Comparison of ENCODE assay signal across 8 cellular contexts in the genomic region with DNA sequence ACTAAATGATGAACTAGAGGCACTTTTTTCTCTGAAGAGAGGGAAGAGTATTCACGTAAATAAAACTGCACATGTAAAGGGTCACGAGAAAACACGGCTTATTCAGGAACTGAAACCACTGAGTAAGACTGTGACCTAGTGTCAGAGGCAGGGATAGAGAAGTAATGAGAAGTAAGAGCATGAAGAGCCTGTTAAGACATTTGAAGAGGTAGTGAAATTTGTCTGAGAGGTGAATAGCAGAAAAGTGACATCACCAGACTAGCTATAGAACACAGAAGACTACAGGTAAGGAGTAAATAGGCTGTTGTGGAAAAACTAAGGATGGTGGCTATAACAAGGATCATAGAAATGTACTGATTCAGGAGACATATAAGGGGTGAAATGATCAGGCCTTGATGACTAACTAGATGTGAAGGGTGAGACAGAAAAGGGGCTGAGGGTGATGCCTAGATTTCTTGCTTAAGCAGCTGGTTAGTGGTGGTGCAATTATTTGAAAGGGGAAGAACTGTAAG.
DNase-seq lines count a peak whose midpoint lies in the region; ATAC-seq and TF ChIP-seq lines count a peak whose summit lies in the region.

No MANE protein-coding gene starts in this region.

- peak overlapping the region; percentile 60 for H3K27ac Mint-ChIP-seq in activated naive CD8-positive, alpha-beta T cell treated with anti-CD3 and anti-CD28 coated beads, Interleukin-2, amount 50 U/mL, for 24 hours
- H3K27ac Mint-ChIP-seq in T-cell, result peak overlapping the region in 1 of 2 donors; percentile 0

- no peak for TF ChIP-seq CTCF in brain microvascular endothelial cell (IDR thresholded peaks at IDR 0.05; ENCODE audit: low read depth, low read length, missing control alignments)

- H3K27me3 ChIP-seq in brain microvascular endothelial cell (replicated peaks), result no peaks in the 10 kb centered on the region

- H3K36me3 Mint-ChIP-seq in activated naive CD8-positive, alpha-beta T cell treated with anti-CD3 and anti-CD28 coated beads, Interleukin-2, amount 50 U/mL, for 24 hours (ENCODE audit: low read depth), result peaks cover 33% of the 10 kb centered on the region
- peaks cover 69% of the 10 kb centered on the region for H3K36me3 Mint-ChIP-seq in T-cell

- peak; percentile 65 for DNase-seq in Ammon's horn (ENCODE audit: low spot score)
- DNase-seq in activated naive CD8-positive, alpha-beta T cell treated with anti-CD3 and anti-CD28 coated beads, Interleukin-2, amount 50 U/mL, for 24 hours, result no peak
- DNase-seq in central memory CD4-positive, alpha-beta T cell, result no peak
- DNase-seq in cerebellar cortex (ENCODE audit: low spot score), result no peak
- DNase-seq in T-cell, result no peak
- no peak for DNase-seq in brain microvascular endothelial cell

- H3K4me1 Mint-ChIP-seq in activated naive CD8-positive, alpha-beta T cell treated with anti-CD3 and anti-CD28 coated beads, Interleukin-2, amount 50 U/mL, for 24 hours, result peaks cover 26% of the 10 kb centered on the region
- peaks cover 0 to 9% (median 7%) of the 10 kb centered on the region in 3 donors for H3K4me1 Mint-ChIP-seq in T-cell

- CTCF ChIA-PET in T-cell (lab: Charles Lee), result no interaction called here

- H3K27ac ChIP-seq in brain microvascular endothelial cell, result no peak overlapping the region

- POLR2A ChIA-PET in T-cell (lab: Charles Lee), result no interaction called here

- ATAC-seq in GM19324 (IDR thresholded peaks at IDR 0.05; ENCODE audit: low FRiP score, unreplicated experiment) (peak; percentile 97), HG03159 (IDR thresholded peaks at IDR 0.05; ENCODE audit: unreplicated experiment) (peak; percentile 99), T-cell (replicated peaks in 1 of 4) (no peak)
- peak; percentile 91 for ATAC-seq in activated naive CD8-positive, alpha-beta T cell treated with anti-CD3 and anti-CD28 coated beads, Interleukin-2, amount 50 U/mL, for 24 hours

- no peak overlapping the region for H3K4me3 ChIP-seq in brain microvascular endothelial cell (ENCODE audit: low read depth, low read length)

- no peaks in the 10 kb centered on the region for H3K36me3 ChIP-seq in brain microvascular endothelial cell (replicated peaks)

- no peaks in the 10 kb centered on the region for H3K27me3 Mint-ChIP-seq in activated naive CD8-positive, alpha-beta T cell treated with anti-CD3 and anti-CD28 coated beads, Interleukin-2, amount 50 U/mL, for 24 hours
- no peaks in the 10 kb centered on the region for H3K27me3 Mint-ChIP-seq in T-cell

- in situ Hi-C loops in brain microvascular endothelial cell (cut with HindIII; ENCODE audit: low pct_ligation_motif_present, low sequenced_read_pairs), result no loop called here

- peak overlapping the region; percentile 2 for H3K4me3 Mint-ChIP-seq in activated naive CD8-positive, alpha-beta T cell treated with anti-CD3 and anti-CD28 coated beads, Interleukin-2, amount 50 U/mL, for 24 hours
- H3K4me3 Mint-ChIP-seq in T-cell, result no peak overlapping the region

- H3K9me3 Mint-ChIP-seq in activated naive CD8-positive, alpha-beta T cell treated with anti-CD3 and anti-CD28 coated beads, Interleukin-2, amount 50 U/mL, for 24 hours, result no peaks in the 10 kb centered on the region
- no peaks in the 10 kb centered on the region for H3K9me3 Mint-ChIP-seq in T-cell

Comparison
In these comparisons a context has a peak if more than half of its experiments do, and no peak if none do; other contexts are left out.
1. ATAC-seq: peak in GM19324 (single experiment), HG03159 (single experiment) and activated naive CD8-positive, alpha-beta T cell treated with anti-CD3 and anti-CD28 coated beads, Interleukin-2, amount 50 U/mL, for 24 hours (single experiment); none in T-cell (0 of 4).